Comparison of ENCODE assay signal across 32 cellular contexts in genomic region chr2:220036431-220036830, GRCh38.
"Had no signal": no experiment of that assay in that cellular context is flagged by ENCODE, and none has a peak within 500 bp of the region (broad histone marks: within the 10 kb centered on the region; RNA-seq: fewer than 3 reads in every experiment).

No MANE protein-coding gene starts in this region.

- H3K4me2 ChIP-seq: PC-9 had no signal

- H3K27me3 ChIP-seq: cardiac muscle cell, MG63 had no signal

- DNase-seq: activated CD4-positive, alpha-beta T cell treated with anti-CD3 and anti-CD28 coated beads for 1 hour; activated CD4-positive, alpha-beta T cell treated with anti-CD3 and anti-CD28 coated beads for 48 hours; activated CD4-positive, CD25-positive, alpha-beta regulatory T cell; activated CD8-positive, alpha-beta T cell treated with anti-CD3 and anti-CD28 coated beads for 36 hours; activated effector memory CD4-positive, alpha-beta T cell treated with anti-CD3 and anti-CD28 coated beads, Interleukin-2, amount 50 U/mL, for 16 hours; activated naive CD4-positive, alpha-beta T cell; activated naive CD4-positive, alpha-beta T cell treated with anti-CD3 and anti-CD28 coated beads, Interleukin-2, amount 50 U/mL, for 16 hours; activated naive CD8-positive, alpha-beta T cell treated with anti-CD3 and anti-CD28 coated beads for 36 hours; activated T-cell treated with anti-CD3 and anti-CD28 coated beads, Interleukin-2, amount 50 U/mL, for 1 hour; activated T-cell treated with anti-CD3 and anti-CD28 coated beads, Interleukin-2, amount 50 U/mL, for 72 hours; amniotic stem cell; aorta; Kasumi-1; KG1; MG63; NCI-H1048; NCI-H1105 treated with DMSO at 0.1 percent for 48 hours; NCI-H1436; NCI-H1694; NCI-H1930; NCI-H2081 treated with DMSO at 0.1 percent for 48 hours; NCI-H226; NCI-H446 treated with DMSO at 0.1 percent for 48 hours; NCI-H524; NCI-H69; NK-92 treated with Interleukin-12 subunit alpha and Interleukin-12 subunit beta, amount 100 ng/mL, for 24 hours; PC-9; Right ventricle myocardium superior; SW 1271; T1000; WERI-Rb-1 had no signal

- H3K4me3 ChIP-seq: cardiac muscle cell, MG63, PC-9 had no signal

- H3K27ac ChIP-seq: cardiac muscle cell, PC-9, WERI-Rb-1 had no signal

- H2AFZ ChIP-seq: PC-9 had no signal

- H3K36me3 ChIP-seq: cardiac muscle cell, MG63, WERI-Rb-1 had no signal
